10 cellular contexts compared by ENCODE assay signal in genomic region chr2:85865539-85866164, GRCh38. TPM values are rescaled to one million over a fixed set of nuclear protein-coding genes. Genes with fewer than 3 reads are reported as not detected.
DNase-seq lines count a peak whose midpoint lies in the region; ATAC-seq and TF ChIP-seq lines count a peak whose summit lies in the region.
"Had no signal": no experiment of that assay in that cellular context is flagged by ENCODE, and none has a peak within 500 bp of the region (broad histone marks: within the 10 kb centered on the region; RNA-seq: fewer than 3 reads in every experiment).

No MANE protein-coding gene starts in this region.

- H3K9me3 Mint-ChIP-seq in HFFc6 (no peaks in the 10 kb centered on the region), Caco-2 (ENCODE audit: unreplicated experiment) (no peaks in the 10 kb centered on the region)

- intact Hi-C loops in dorsolateral prefrontal cortex (cut with DNase I), result no loop called here
- intact Hi-C loops in Caco-2 (cut with micrococcal nuclease; ENCODE audit: unreplicated experiment), result no loop called here
- intact Hi-C loops in esophagus squamous epithelium (cut with DNase I), result no loop called here

- no TSS peak for BruUV-seq in Caco-2 (replicated peaks; lab: Mats Ljungman, UMichigan)

- H3K4me1 Mint-ChIP-seq in HFFc6 (ENCODE audit: low read depth) (peaks cover 9% of the 10 kb centered on the region), Caco-2 (ENCODE audit: low read depth, unreplicated experiment) (no peaks in the 10 kb centered on the region)

- DNase-seq in GM13976 (ENCODE audit: low spot score) (peak; percentile 56), dorsolateral prefrontal cortex (no peak), HFFc6 (no peak), Caco-2 (no peak), MM.1S (no peak), esophagus squamous epithelium (lab: John Stamatoyannopoulos, UW) (no peak)
- DNase-seq: NCI-H2081 treated with DMSO at 0.1 percent for 48 hours had no signal

- no peak overlapping the region for H3K9ac ChIP-seq in MM.1S (ENCODE audit: low read length)
- H3K9ac ChIP-seq: parathyroid adenoma had no signal

- CTCF ChIA-PET in Caco-2 (lab: Charles Lee), result interaction anchor here (2.2 kb wide), 1 partner anchor 38 kb away, joined by 5 read pairs; no protein-coding TSS in a partner anchor

- H3K27me3 Mint-ChIP-seq in HFFc6 (ENCODE audit: insufficient read depth) (peaks cover 2% of the 10 kb centered on the region), Caco-2 (ENCODE audit: insufficient read depth, unreplicated experiment) (no peaks in the 10 kb centered on the region)

- H3K27me3 ChIP-seq in dorsolateral prefrontal cortex, result no peaks in the 10 kb centered on the region
- H3K27me3 ChIP-seq in Caco-2 (replicated peaks; ENCODE audit: control insufficient read depth, insufficient read depth, low read length), result no peaks in the 10 kb centered on the region; the same call in 1 of the 2 replicates
- H3K27me3 ChIP-seq in MM.1S (replicated peaks; ENCODE audit: insufficient read depth, low read length), result no peaks in the 10 kb centered on the region
- no peaks in the 10 kb centered on the region for H3K27me3 ChIP-seq in esophagus squamous epithelium

- peaks cover 27% of the 10 kb centered on the region for H3F3A ChIP-seq in MM.1S (ENCODE audit: insufficient read depth, low read length)

- no peak for TF ChIP-seq POLR2A in esophagus squamous epithelium (IDR thresholded peaks at IDR 0.05)

- 72 to 74% methylated on average over 5 to 6 of the region's 6 CpGs for WGBS in esophagus squamous epithelium, 2 donors

- no peaks in the 10 kb centered on the region for H3K36me3 ChIP-seq in Caco-2 (ENCODE audit: control insufficient read depth, insufficient read depth, low read length)
- H3K36me3 ChIP-seq in MM.1S (replicated peaks; ENCODE audit: insufficient read depth, low read length), result peaks cover 8% of the 10 kb centered on the region; the same call in 1 of the 2 replicates
- peaks cover 0 to 2% (median 0%) of the 10 kb centered on the region in 3 donors for H3K36me3 ChIP-seq in esophagus squamous epithelium

- ATAC-seq in GM19395 (IDR thresholded peaks at IDR 0.05; ENCODE audit: unreplicated experiment) (peak; percentile 74), HG03196 (IDR thresholded peaks at IDR 0.05; ENCODE audit: unreplicated experiment) (peak; percentile 79)

- H3K4me3 ChIP-seq in dorsolateral prefrontal cortex (no peak overlapping the region), Caco-2 (ENCODE audit: low read depth, low read length) (no peak overlapping the region), MM.1S (ENCODE audit: low read length) (no peak overlapping the region), esophagus squamous epithelium (no peak overlapping the region)

- no peak overlapping the region for H3K4me3 Mint-ChIP-seq in HFFc6
- no peak overlapping the region for H3K4me3 Mint-ChIP-seq in Caco-2 (ENCODE audit: unreplicated experiment)

- H3K4me2 ChIP-seq in MM.1S (ENCODE audit: low read depth, low read length), result no peak overlapping the region

- TF ChIP-seq CTCF in GM13976 (IDR thresholded peaks at IDR 0.05; ENCODE audit: borderline replicate concordance, control extremely low read depth, extremely low read depth, insufficient read depth, missing control alignments) (no peak), dorsolateral prefrontal cortex (IDR thresholded peaks at IDR 0.05 in 54 of 56, conservative IDR thresholded peaks at IDR 0.05 in 2 of 56; ENCODE audit: low read depth in 1 of 56, partially characterized antibody in 56 of 56) (no peak), HFFc6 (IDR thresholded peaks at IDR 0.05) (no peak), Caco-2 (IDR thresholded peaks at IDR 0.05; ENCODE audit: insufficient read depth in 1 of 2, low read depth in 1 of 2, low read length in 1 of 2, severe bottlenecking in 1 of 2, unreplicated experiment in 1 of 2) (no peak), MM.1S (IDR thresholded peaks at IDR 0.05; ENCODE audit: low read length) (no peak), esophagus squamous epithelium (IDR thresholded peaks at IDR 0.05) (no peak)

- H3K9me2 ChIP-seq in MM.1S (replicated peaks; ENCODE audit: insufficient read depth, low read length), result no peaks in the 10 kb centered on the region

- H3K27ac Mint-ChIP-seq in HFFc6, result no peak overlapping the region
- H3K27ac Mint-ChIP-seq in Caco-2 (ENCODE audit: unreplicated experiment), result no peak overlapping the region

- POLR2A ChIA-PET in Caco-2 (lab: Charles Lee), result no interaction called here

- no peaks in the 10 kb centered on the region for H4K20me1 ChIP-seq in MM.1S (ENCODE audit: insufficient read depth, low read length)

- in situ Hi-C loops in GM13976 (cut with MboI; ENCODE audit: low sequenced_read_pairs, unreplicated experiment), result no loop called here

- no peak overlapping the region for H2AFZ ChIP-seq in MM.1S (ENCODE audit: low read length)
- H2AFZ ChIP-seq: parathyroid adenoma had no signal

- H3K36me3 Mint-ChIP-seq in HFFc6 (ENCODE audit: low read depth) (peaks cover 9% of the 10 kb centered on the region; the same call in 1 of the 2 replicates), Caco-2 (ENCODE audit: insufficient read depth, unreplicated experiment) (no peaks in the 10 kb centered on the region)

- H3K9me3 ChIP-seq in Caco-2, result no peaks in the 10 kb centered on the region
- H3K9me3 ChIP-seq in MM.1S (replicated peaks; ENCODE audit: insufficient read depth, low read length), result no peaks in the 10 kb centered on the region
- no peaks in the 10 kb centered on the region for H3K9me3 ChIP-seq in esophagus squamous epithelium

- peaks cover 87% of the 10 kb centered on the region for H3K79me2 ChIP-seq in MM.1S (ENCODE audit: low read length)
- H3K79me2 ChIP-seq: parathyroid adenoma had no signal

- H3K4me1 ChIP-seq in Caco-2, result no peaks in the 10 kb centered on the region
- peaks cover 43% of the 10 kb centered on the region for H3K4me1 ChIP-seq in MM.1S (ENCODE audit: low read length)
- peaks cover 0 to 16% (median 0%) of the 10 kb centered on the region in 3 donors for H3K4me1 ChIP-seq in esophagus squamous epithelium
- H3K4me1 ChIP-seq: parathyroid adenoma had no signal

- peak overlapping the region in 30 of 59 donors; percentile 0 to 60 (median 32) for H3K27ac ChIP-seq in dorsolateral prefrontal cortex
- no peak overlapping the region for H3K27ac ChIP-seq in MM.1S (ENCODE audit: low read length)
- H3K27ac ChIP-seq in esophagus squamous epithelium, result no peak overlapping the region
- H3K27ac ChIP-seq: parathyroid adenoma had no signal

RNA-seq across cellular contexts. Expression of gene ST3GAL5, which starts 23.1 kb away (rescaled TPM):
- total RNA-seq in dorsolateral prefrontal cortex (100 to 1,000 TPM in 11 of 120 experiments, 10 to 100 TPM in 109; 56.0 to 109 (median 86.7) TPM), Caco-2 (2022) (3.4 and 4.1 TPM in 2 replicates), esophagus squamous epithelium (10 to 100 TPM in 1 of 4 donors, 1 to 10 TPM in 3; 1.3 to 13.5 (median 5.2) TPM)
- total RNA-seq in HFFc6 (2021; fragmentation: NEBNext Ultra II Directional; extraction: Animal tissue kit (Norgen Biotek cat#: 25700)), result 10 to 100 TPM; 12.7 to 17.4 (median 15.2) TPM

Comparison
In these comparisons a context has a peak if more than half of its experiments do, and no peak if none do; other contexts are left out.
1. H3K27ac ChIP-seq: peak in dorsolateral prefrontal cortex (30 of 59); none in MM.1S (single experiment) and esophagus squamous epithelium (0 of 4).